ENCODE assay signal across 29 cellular contexts in genomic region chr3:127881586-127881985, GRCh38. TPM values are rescaled to one million over a fixed set of nuclear protein-coding genes. Genes with fewer than 3 reads are reported as not detected.
"Had no signal": no experiment of that assay in that cellular context is flagged by ENCODE, and none has a peak within 500 bp of the region (broad histone marks: within the 10 kb centered on the region; RNA-seq: fewer than 3 reads in every experiment).

No MANE protein-coding gene starts in this region.

- ATAC-seq: esophagus mucosa; gastrocnemius medialis; left ventricle myocardium superior; lower lobe of right lung; natural killer cell treated with Interleukin-12 subunit alpha and Interleukin-12 subunit beta and Interleukin-15 and Interleukin-18, amount 100 ng/mL, for 72 hours; sciatic nerve; stimulated activated effector memory CD8-positive, alpha-beta T cell treated with anti-CD3 and anti-CD28 coated beads, Interleukin-12 subunit alpha, Interleukin-12 subunit beta, amount 100 ng/mL, for 72 hours had no signal

- H3K4me3 ChIP-seq: gastrocnemius medialis, lower lobe of right lung, neural progenitor cell, stomach, thyroid gland, vagina had no signal

- H3K27me3 ChIP-seq: gastrocnemius medialis, neural progenitor cell, thyroid gland, vagina had no signal

- DNase-seq: effector CD8-positive, alpha-beta T cell; endodermal cell; foreskin fibroblast; gastrocnemius medialis; head of caudate nucleus; left ventricle myocardium superior; lower lobe of right lung; naive B cell; stimulated activated CD4-positive, alpha-beta T cell treated with anti-CD3 and anti-CD28 coated beads, Interleukin-2, amount 100 ng/mL, for 24 hours; stimulated activated CD4-positive, alpha-beta T cell treated with anti-CD3 and anti-CD28 coated beads, Interleukin-4, amount 100 ng/mL, for 24 hours; stimulated activated naive CD4-positive, alpha-beta T cell treated with Interleukin-2 at 50 U/mL for 16 hours; stomach; thyroid gland; trophoblast cell had no signal

- H3K27ac ChIP-seq: epithelial cell of prostate, gastrocnemius medialis, lower lobe of right lung, neural progenitor cell, parathyroid adenoma, stomach, thyroid gland, vagina had no signal

- H3K36me3 Mint-ChIP-seq: memory B cell; naive B cell; natural killer cell treated with Interleukin-12 subunit alpha and Interleukin-12 subunit beta and Interleukin-15 and Interleukin-18, amount 100 ng/mL, for 72 hours; neural progenitor cell; stimulated activated effector memory CD8-positive, alpha-beta T cell treated with anti-CD3 and anti-CD28 coated beads, Interleukin-12 subunit alpha, Interleukin-12 subunit beta, amount 100 ng/mL, for 72 hours had no signal

- H3K9ac ChIP-seq: neural progenitor cell, parathyroid adenoma had no signal

- H3K4me2 ChIP-seq: neural progenitor cell had no signal

- H3K4me3 Mint-ChIP-seq: dendritic cell treated with granulocyte-macrophage colony-stimulating factor and Interleukin-4, amounts not matched to agents 40 ng/mL and 50 ng/mL, for 4 days; endodermal cell; memory B cell; naive B cell; natural killer cell treated with Interleukin-12 subunit alpha and Interleukin-12 subunit beta and Interleukin-15 and Interleukin-18, amount 100 ng/mL, for 72 hours; neural progenitor cell; stimulated activated effector memory CD8-positive, alpha-beta T cell treated with anti-CD3 and anti-CD28 coated beads, Interleukin-12 subunit alpha, Interleukin-12 subunit beta, amount 100 ng/mL, for 72 hours had no signal

- H3K27ac Mint-ChIP-seq: dendritic cell treated with granulocyte-macrophage colony-stimulating factor and Interleukin-4, amounts not matched to agents 40 ng/mL and 50 ng/mL, for 4 days; endodermal cell; memory B cell; naive B cell; natural killer cell treated with Interleukin-12 subunit alpha and Interleukin-12 subunit beta and Interleukin-15 and Interleukin-18, amount 100 ng/mL, for 72 hours; neural progenitor cell; progenitor cell of endocrine pancreas; stimulated activated effector memory CD8-positive, alpha-beta T cell treated with anti-CD3 and anti-CD28 coated beads, Interleukin-12 subunit alpha, Interleukin-12 subunit beta, amount 100 ng/mL, for 72 hours had no signal

- H3K9me3 ChIP-seq: gastrocnemius medialis, lower lobe of right lung, stomach, thyroid gland, vagina had no signal

- H3K4me1 ChIP-seq: gastrocnemius medialis, lower lobe of right lung, neural progenitor cell, parathyroid adenoma, stomach, thyroid gland, vagina had no signal

- H3K36me3 ChIP-seq: gastrocnemius medialis, lower lobe of right lung, neural progenitor cell, stomach, thyroid gland, vagina had no signal

- H2AFZ ChIP-seq: neural progenitor cell, parathyroid adenoma had no signal

- FAIRE-seq: keratinocyte had no signal

- H3K9me3 Mint-ChIP-seq: dendritic cell treated with granulocyte-macrophage colony-stimulating factor and Interleukin-4, amounts not matched to agents 40 ng/mL and 50 ng/mL, for 4 days; memory B cell; naive B cell; natural killer cell treated with Interleukin-12 subunit alpha and Interleukin-12 subunit beta and Interleukin-15 and Interleukin-18, amount 100 ng/mL, for 72 hours; stimulated activated effector memory CD8-positive, alpha-beta T cell treated with anti-CD3 and anti-CD28 coated beads, Interleukin-12 subunit alpha, Interleukin-12 subunit beta, amount 100 ng/mL, for 72 hours had no signal

- H3K4me1 Mint-ChIP-seq: endodermal cell; memory B cell; naive B cell; stimulated activated effector memory CD8-positive, alpha-beta T cell treated with anti-CD3 and anti-CD28 coated beads, Interleukin-12 subunit alpha, Interleukin-12 subunit beta, amount 100 ng/mL, for 72 hours had no signal

RNA-seq across cellular contexts. Expression of gene KBTBD12, which starts 33.4 kb away (rescaled TPM):
- total RNA-seq: esophagus mucosa; glomerular endothelial cell; mononuclear cell; natural killer cell treated with Interleukin-12 subunit alpha and Interleukin-12 subunit beta and Interleukin-15 and Interleukin-18, amount 100 ng/mL, for 72 hours; osteoblast; vagina had no signal
- polyA plus RNA-seq: keratinocyte had no signal
